In the genomic region with DNA sequence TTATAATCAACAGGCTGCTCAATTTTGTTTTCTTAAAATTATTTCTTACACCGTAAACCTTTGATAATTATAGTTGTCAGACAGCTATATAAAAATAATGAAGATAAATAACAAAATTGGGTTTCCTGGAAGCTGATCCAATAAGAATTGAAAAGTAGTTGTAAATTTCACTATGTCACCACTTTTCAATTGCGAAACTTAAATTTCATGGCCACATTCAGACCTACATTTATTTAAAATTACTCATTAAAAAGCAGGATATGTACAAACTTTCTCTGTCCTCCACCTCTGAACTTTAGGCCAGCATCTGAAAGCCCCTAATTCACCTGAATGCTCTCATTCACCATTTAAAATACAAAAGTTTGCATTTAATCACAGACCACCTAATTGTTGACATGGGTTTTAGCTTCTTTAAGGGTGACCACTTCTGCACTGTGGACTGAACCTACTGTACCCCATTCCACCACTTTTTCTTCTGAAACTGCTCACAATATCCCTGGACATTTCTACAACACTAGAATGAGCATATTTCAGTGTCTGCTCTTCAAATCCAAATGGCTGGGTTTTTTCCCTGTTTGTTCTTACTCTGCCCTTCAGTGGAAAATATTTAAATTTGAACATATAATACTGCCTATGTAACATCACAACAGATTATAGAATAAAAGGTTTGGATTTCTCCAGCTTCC, we compare ENCODE assay signal across 1 cellular context.
TF ChIP-seq lines count a peak whose summit lies in the region.

No MANE protein-coding gene starts in this region.

TF ChIP-seq in K562, 482 proteins besides CTCF, POLR2A, EP300 and RAD21:
- no peak for TF ChIP-seq BRCA1 (IDR thresholded peaks at IDR 0.05)
- no peak for TF ChIP-seq BRCA1 (CRISPR knock-in tag; IDR thresholded peaks at IDR 0.05)
- TF ChIP-seq TAF9B (IDR thresholded peaks at IDR 0.05; ENCODE audit: partially characterized antibody) = no peak
- no peak for TF ChIP-seq L3MBTL2 (IDR thresholded peaks at IDR 0.05)
- peak; percentile 86 for TF ChIP-seq CEBPB (tag; IDR thresholded peaks at IDR 0.05)
- no peak for TF ChIP-seq FOXA1 (IDR thresholded peaks at IDR 0.05; ENCODE audit: borderline replicate concordance)
- no peak for TF ChIP-seq KDM4B (IDR thresholded peaks at IDR 0.05; ENCODE audit: borderline replicate concordance in 2 of 2, low read depth in 1 of 2)
- no peak for TF ChIP-seq CEBPG (CRISPR knock-in tag; IDR thresholded peaks at IDR 0.05)
- TF ChIP-seq CEBPG (tag; conservative IDR thresholded peaks at IDR 0.05 in 1 of 2, IDR thresholded peaks at IDR 0.05 in 1 of 2) = peak in 1 of 2 experiments; percentile 74; a peak in 2 of 4 replicates
- no peak for TF ChIP-seq TEAD1 (CRISPR knock-in tag; IDR thresholded peaks at IDR 0.05)
- no peak for TF ChIP-seq CSDE1 (IDR thresholded peaks at IDR 0.05)
- TF ChIP-seq NCOA2 (IDR thresholded peaks at IDR 0.05; ENCODE audit: partially characterized antibody in 2 of 2) = no peak
- no peak for TF ChIP-seq GTF2E2 (tag; IDR thresholded peaks at IDR 0.05)
- TF ChIP-seq KHSRP (IDR thresholded peaks at IDR 0.05) = no peak
- TF ChIP-seq ZNF511 (CRISPR knock-in tag; IDR thresholded peaks at IDR 0.05) = no peak
- no peak for TF ChIP-seq CREB1 (IDR thresholded peaks at IDR 0.05)
- no peak for TF ChIP-seq CREB1 (CRISPR knock-in tag; IDR thresholded peaks at IDR 0.05)
